ENCODE assay signal across 1 cellular context in the genomic region with DNA sequence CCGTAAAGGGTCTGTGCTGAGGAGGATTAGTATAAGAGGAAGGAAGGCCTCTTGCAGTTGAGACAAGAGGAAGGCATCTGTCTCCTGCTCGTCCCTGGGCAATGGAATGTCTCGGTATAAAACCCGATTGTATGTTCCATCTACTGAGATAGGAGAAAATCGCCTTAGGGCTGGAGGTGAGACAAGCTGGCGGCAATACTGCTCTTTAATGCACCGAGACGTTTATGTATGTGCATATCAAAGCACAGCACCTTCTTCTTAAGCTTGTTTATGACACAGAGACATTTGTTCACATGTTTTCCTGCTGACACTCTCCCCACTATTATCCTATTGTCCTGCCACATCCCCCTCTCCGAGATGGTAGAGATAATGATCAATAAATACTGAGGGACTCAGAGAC.
TF ChIP-seq lines count a peak whose summit lies in the region.

No MANE protein-coding gene starts in this region.

TF ChIP-seq in H1, 55 proteins besides CTCF, POLR2A, EP300 and RAD21:
- TF ChIP-seq POLR2AphosphoS5 (IDR thresholded peaks at IDR 0.05; ENCODE audit: low read depth, low read length), result peak; percentile 3; the same call in 1 of the 2 replicates
TF ChIP-seq in H1: peak in this region for 1; not testable (repeated sequence) for 54.
